29 cellular contexts compared by ENCODE assay signal in the genomic region with DNA sequence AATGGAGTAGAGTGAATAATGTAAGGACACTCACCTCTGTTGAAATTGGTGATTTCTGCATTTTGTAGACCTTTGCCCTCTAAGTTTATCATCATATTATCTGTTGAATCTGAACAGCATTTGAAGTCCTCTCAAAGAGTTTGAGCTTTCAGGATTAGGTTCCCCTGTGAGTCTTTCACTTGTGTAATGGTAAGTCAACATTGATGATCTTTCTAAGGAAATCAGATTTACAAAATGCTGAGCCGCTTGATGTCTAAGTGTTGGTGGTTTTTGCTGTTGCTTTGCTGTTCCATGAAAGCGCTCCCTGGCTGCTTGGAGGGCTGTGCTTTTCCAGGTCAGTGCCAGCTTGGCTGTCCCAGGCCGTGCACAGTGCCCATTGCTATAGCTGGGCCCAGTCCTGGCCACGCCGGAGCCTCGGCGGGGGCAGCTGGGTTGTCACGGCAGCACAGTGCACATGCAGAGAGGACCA. TPM values are rescaled to one million over a fixed set of nuclear protein-coding genes. Genes with fewer than 3 reads are reported as not detected.
DNase-seq lines count a peak whose midpoint lies in the region; ATAC-seq and TF ChIP-seq lines count a peak whose summit lies in the region.
"Had no signal": no experiment of that assay in that cellular context is flagged by ENCODE, and none has a peak within 500 bp of the region (broad histone marks: within the 10 kb centered on the region; RNA-seq: fewer than 3 reads in every experiment).

No MANE protein-coding gene starts in this region.

- H3K27ac ChIP-seq in H9 (ENCODE audit: insufficient read length, low read depth, low read length) (no peak overlapping the region), colonic mucosa (peak overlapping the region; percentile 87), lower lobe of right lung (peak overlapping the region; percentile 20), transverse colon (peak overlapping the region; percentile 72 to 89 (median 76)), RWPE1 (no peak overlapping the region), SK-N-SH (ENCODE audit: low read depth in 2 of 2, low read length in 1 of 2) (no peak overlapping the region)
- H3K27ac ChIP-seq: esophagus muscularis mucosa, Peyer's patch had no signal

- H3K4me1 ChIP-seq in H9 (ENCODE audit: insufficient read depth, low read length), result no peaks in the 10 kb centered on the region
- no peaks in the 10 kb centered on the region for H3K4me1 ChIP-seq in colonic mucosa
- H3K4me1 ChIP-seq in lower lobe of right lung, result peaks cover 28% of the 10 kb centered on the region
- H3K4me1 ChIP-seq in transverse colon, result peaks cover 0 to 45% (median 27%) of the 10 kb centered on the region in 4 donors
- no peaks in the 10 kb centered on the region for H3K4me1 ChIP-seq in SK-N-SH (ENCODE audit: control insufficient read depth in 1 of 2, insufficient read depth in 2 of 2, low read depth in 1 of 2, low read length in 1 of 2)

- no peak overlapping the region for H3K4me2 ChIP-seq in H9 (ENCODE audit: insufficient read depth, insufficient read length, low read length)
- H3K4me2 ChIP-seq in SK-N-SH, result no peak overlapping the region

- no peak overlapping the region for H3K4me3 Mint-ChIP-seq in H9
- H3K4me3 Mint-ChIP-seq: activated B cell treated with CpG ODN at 0.5 μM for 24 hours; activated T-cell treated with anti-CD3 and anti-CD28 coated beads, Interleukin-2, amount 50 U/mL, for 72 hours; central memory CD8-positive, alpha-beta T cell; HFFc6; IgD-negative memory B cell; naive thymus-derived CD4-positive, alpha-beta T cell; stimulated activated effector memory CD8-positive, alpha-beta T cell treated with anti-CD3 and anti-CD28 coated beads, Interleukin-12 subunit alpha, Interleukin-12 subunit beta, amount 100 ng/mL, for 72 hours had no signal

- H3K36me3 ChIP-seq in colonic mucosa (no peaks in the 10 kb centered on the region), lower lobe of right lung (peaks cover 54% of the 10 kb centered on the region), transverse colon (peaks cover 0 to 10% (median 2%) of the 10 kb centered on the region in 4 donors), SK-N-SH (replicated peaks in 1 of 2; ENCODE audit: control insufficient read depth in 1 of 2, insufficient read depth in 2 of 2, low read length in 1 of 2) (peaks cover 14 to 39% of the 10 kb centered on the region in 2 experiments)

- H2BK20ac ChIP-seq in H9 (ENCODE audit: low read depth, low read length, poor library complexity, severe bottlenecking), result no peak overlapping the region

- H2BK120ac ChIP-seq in H9 (ENCODE audit: low read depth, low read length, poor library complexity, severe bottlenecking), result no peak overlapping the region

- H3K9ac ChIP-seq in H9 (ENCODE audit: extremely low read depth, insufficient read length, low read length) (no peak overlapping the region), colonic mucosa (ENCODE audit: low read depth in 2 of 2, low read length in 2 of 2) (peak overlapping the region in 1 of 2 donors; percentile 27), SK-N-SH (no peak overlapping the region)

- H3K9me3 Mint-ChIP-seq in H9, result no peaks in the 10 kb centered on the region
- H3K9me3 Mint-ChIP-seq: activated B cell treated with CpG ODN at 0.5 μM for 24 hours; activated T-cell treated with anti-CD3 and anti-CD28 coated beads, Interleukin-2, amount 50 U/mL, for 72 hours; central memory CD8-positive, alpha-beta T cell; HFFc6; IgD-negative memory B cell; naive thymus-derived CD4-positive, alpha-beta T cell; stimulated activated effector memory CD8-positive, alpha-beta T cell treated with anti-CD3 and anti-CD28 coated beads, Interleukin-12 subunit alpha, Interleukin-12 subunit beta, amount 100 ng/mL, for 72 hours had no signal

- CTCF ChIA-PET in RWPE1 (lab: Yijun Ruan, JAX) (no interaction called here), SK-N-SH (lab: Yijun Ruan, JAX) (interaction anchor here (1.2 kb wide), 2 partner anchors 81 to 612 kb away, joined by 4 read pairs; no protein-coding TSS in a partner anchor)

- H3K4me3 ChIP-seq in colonic mucosa (no peak overlapping the region), lower lobe of right lung (no peak overlapping the region), transverse colon (no peak overlapping the region), SK-N-SH (ENCODE audit: low read depth in 2 of 2, low read length in 1 of 2) (no peak overlapping the region)
- H3K4me3 ChIP-seq: esophagus muscularis mucosa, Peyer's patch had no signal

- no peaks in the 10 kb centered on the region for H3K27me3 ChIP-seq in H9 (ENCODE audit: insufficient read depth, low read length)
- no peaks in the 10 kb centered on the region for H3K27me3 ChIP-seq in colonic mucosa
- no peaks in the 10 kb centered on the region for H3K27me3 ChIP-seq in lower lobe of right lung (ENCODE audit: low read depth)
- H3K27me3 ChIP-seq in transverse colon, result no peaks in the 10 kb centered on the region
- H3K27me3 ChIP-seq in SK-N-SH (ENCODE audit: insufficient read depth), result no peaks in the 10 kb centered on the region
- H3K27me3 ChIP-seq: esophagus muscularis mucosa, Peyer's patch had no signal

- TF ChIP-seq POLR2A in transverse colon (IDR thresholded peaks at IDR 0.05), result no peak

- DNase-seq in H9 (no peak), colonic mucosa (no peak), lower lobe of right lung (no peak), transverse colon (no peak), RWPE1 (ENCODE audit: low spot score) (no peak), SKM-1 treated with dmso at 0.1 percent for 144 hours (lab: John Stamatoyannopoulos, UW; ENCODE audit: unreplicated experiment) (no peak), SK-N-SH (no peak)
- no peak for DNase-seq in activated CD4-positive, alpha-beta T cell treated with anti-CD3 and anti-CD28 coated beads, Interleukin-2, amount 50 U/mL, for 1 hour
- DNase-seq: activated B cell treated with CpG ODN at 0.5 μM for 24 hours; activated CD4-positive, alpha-beta T cell treated with anti-CD3 and anti-CD28 coated beads, Interleukin-2, amount 50 U/mL, for 4 hours; activated naive CD4-positive, alpha-beta T cell treated with Interleukin-2 at 50 U/mL for 16 hours; activated T-cell treated with anti-CD3 and anti-CD28 coated beads, Interleukin-2, amount 50 U/mL, for 72 hours; DMS79 treated with DMSO at 0.1 percent for 48 hours; foreskin fibroblast; GF-D8; GOT3; HFFc6; naive thymus-derived CD4-positive, alpha-beta T cell; NCI-H1048; NCI-H82; Peyer's patch; T1000 had no signal

- no peak overlapping the region for H3K14ac ChIP-seq in H9 (ENCODE audit: insufficient read depth, low read length)

- H2AK5ac ChIP-seq in H9 (ENCODE audit: insufficient read length, low read length), result no peak overlapping the region

- H2BK5ac ChIP-seq in H9 (ENCODE audit: insufficient read length, low read length), result no peak overlapping the region

- TF ChIP-seq CTCF in H9 (conservative IDR thresholded peaks at IDR 0.05) (no peak), colonic mucosa (IDR thresholded peaks at IDR 0.05) (no peak), lower lobe of right lung (IDR thresholded peaks at IDR 0.05) (no peak), transverse colon (IDR thresholded peaks at IDR 0.05) (no peak), RWPE1 (conservative IDR thresholded peaks at IDR 0.05; ENCODE audit: low read depth) (no peak), SK-N-SH (IDR thresholded peaks at IDR 0.05) (no peak)

- 0 out of 7 replicates have a peak overlapping the region, but pooled peaks of 2 of the 3 experiments have one; percentile 36 to 68 for H3K27ac Mint-ChIP-seq in H9
- H3K27ac Mint-ChIP-seq: activated B cell treated with CpG ODN at 0.5 μM for 24 hours; activated T-cell treated with anti-CD3 and anti-CD28 coated beads, Interleukin-2, amount 50 U/mL, for 72 hours; HFFc6; IgD-negative memory B cell; naive thymus-derived CD4-positive, alpha-beta T cell; stimulated activated effector memory CD8-positive, alpha-beta T cell treated with anti-CD3 and anti-CD28 coated beads, Interleukin-12 subunit alpha, Interleukin-12 subunit beta, amount 100 ng/mL, for 72 hours had no signal

- TF ChIP-seq EP300 in transverse colon (IDR thresholded peaks at IDR 0.05; ENCODE audit: low read depth) (no peak), SK-N-SH (IDR thresholded peaks at IDR 0.05; ENCODE audit: borderline replicate concordance in 1 of 2, low read depth in 1 of 2, low read length in 1 of 2) (no peak)

- H3K9me3 ChIP-seq in H9 (ENCODE audit: control insufficient read depth, low read depth, low read length) (no peaks in the 10 kb centered on the region), colonic mucosa (no peaks in the 10 kb centered on the region), lower lobe of right lung (no peaks in the 10 kb centered on the region), transverse colon (no peaks in the 10 kb centered on the region), SK-N-SH (no peaks in the 10 kb centered on the region)
- H3K9me3 ChIP-seq: esophagus muscularis mucosa, Peyer's patch had no signal

- H3K9me2 ChIP-seq in SK-N-SH, result no peaks in the 10 kb centered on the region

- no peaks in the 10 kb centered on the region for H3K79me2 ChIP-seq in H9 (ENCODE audit: insufficient read depth, low read length)
- H3K79me2 ChIP-seq in SK-N-SH (ENCODE audit: insufficient read depth), result no peaks in the 10 kb centered on the region

- H4K91ac ChIP-seq in H9 (ENCODE audit: insufficient read length, low read depth, low read length), result no peak overlapping the region

- H4K8ac ChIP-seq in H9 (replicated peaks; ENCODE audit: insufficient read length, low read depth, low read length), result no peak overlapping the region

- H3K23me2 ChIP-seq in H9 (ENCODE audit: insufficient read length, low read depth, low read length, poor library complexity, severe bottlenecking), result no peaks in the 10 kb centered on the region

- intact Hi-C loops in colonic mucosa (cut with DNase I), result no loop called here
- intact Hi-C loops in lower lobe of right lung (cut with DNase I), result no loop called here
- intact Hi-C loops in transverse colon (cut with DNase I; ENCODE audit: low total_unique reads), result no loop called here

- no peaks in the 10 kb centered on the region for H3K27me3 Mint-ChIP-seq in H9 (ENCODE audit: low read depth)
- H3K27me3 Mint-ChIP-seq: activated B cell treated with CpG ODN at 0.5 μM for 24 hours; central memory CD8-positive, alpha-beta T cell; IgD-negative memory B cell had no signal

- H3K4ac ChIP-seq in H9 (ENCODE audit: low read depth, low read length), result no peak overlapping the region

- no peak overlapping the region for H3K18ac ChIP-seq in H9 (ENCODE audit: insufficient read length, low read depth, low read length)

- no peak for TF ChIP-seq RAD21 in SK-N-SH (IDR thresholded peaks at IDR 0.05; ENCODE audit: low read length)

- H3K79me1 ChIP-seq in H9 (ENCODE audit: insufficient read depth, low read depth, low read length, poor library complexity, severe bottlenecking), result no peaks in the 10 kb centered on the region

- H3K4me1 Mint-ChIP-seq in H9, result peaks cover 0 to under 1% of the 10 kb centered on the region in 2 experiments; a peak in 1 of 4 replicates
- H3K4me1 Mint-ChIP-seq: activated B cell treated with CpG ODN at 0.5 μM for 24 hours; central memory CD8-positive, alpha-beta T cell; stimulated activated effector memory CD8-positive, alpha-beta T cell treated with anti-CD3 and anti-CD28 coated beads, Interleukin-12 subunit alpha, Interleukin-12 subunit beta, amount 100 ng/mL, for 72 hours had no signal

- in situ Hi-C loops in transverse colon (cut with MboI; ENCODE audit: low pct_ligation_motif_present in 1 of 4, low pct_unique_long_range_greater_than_20kb in 1 of 4, low sequenced_read_pairs in 3 of 4), result no loop called here

- H2BK12ac ChIP-seq in H9 (ENCODE audit: insufficient read length, low read depth, low read length), result no peak overlapping the region

- H2BK15ac ChIP-seq in H9 (ENCODE audit: low read depth, low read length), result no peak overlapping the region

- POLR2A ChIA-PET in RWPE1 (lab: Yijun Ruan, JAX; ENCODE audit: low non-redundant PET) (no interaction called here), SK-N-SH (lab: Yijun Ruan, JAX) (no interaction called here)

- no peak overlapping the region for H4K5ac ChIP-seq in H9 (ENCODE audit: insufficient read length, low read depth, low read length)

- WGBS in H9 (ENCODE audit: extremely low coverage, insufficient read length, low lambda C conversion rate), result no CpG with 5 or more reads among the region's 8 CpGs
- WGBS in transverse colon (ENCODE audit: low coverage in 1 of 2), 2 donors, result 87 to 100% methylated on average over 5 to 8 of the region's 8 CpGs
- 98% methylated on average over 6 of the region's 8 CpGs for WGBS in SK-N-SH (ENCODE audit: low lambda C conversion rate)

- ATAC-seq in lower lobe of right lung, result no peak
- ATAC-seq: activated T-cell treated with anti-CD3 and anti-CD28 coated beads, Interleukin-2, amount 50 U/mL, for 72 hours; naive thymus-derived CD4-positive, alpha-beta T cell; stimulated activated effector memory CD8-positive, alpha-beta T cell treated with anti-CD3 and anti-CD28 coated beads, Interleukin-12 subunit alpha, Interleukin-12 subunit beta, amount 100 ng/mL, for 72 hours had no signal

- H3F3A ChIP-seq in SK-N-SH (replicated peaks; ENCODE audit: insufficient read depth), result no peaks in the 10 kb centered on the region

- H3K36me3 Mint-ChIP-seq in H9 (ENCODE audit: insufficient read depth in 1 of 3, low read depth in 3 of 3), result peaks cover 29 to 63% (median 55%) of the 10 kb centered on the region in 3 experiments

- H3K56ac ChIP-seq in H9 (ENCODE audit: insufficient read length, low read depth, low read length), result no peak overlapping the region

- H4K20me1 ChIP-seq in H9 (ENCODE audit: control insufficient read depth, insufficient read depth, insufficient read length) (no peaks in the 10 kb centered on the region), SK-N-SH (ENCODE audit: insufficient read depth) (no peaks in the 10 kb centered on the region)

- no peak overlapping the region for H3T11ph ChIP-seq in H9 (ENCODE audit: low read length)

- H2AFZ ChIP-seq in H9 (ENCODE audit: low read length), result no peak overlapping the region
- no peak overlapping the region for H2AFZ ChIP-seq in SK-N-SH (ENCODE audit: low read depth)

- no peak overlapping the region for H3K23ac ChIP-seq in H9 (ENCODE audit: insufficient read length, low read depth, low read length)

RNA-seq across cellular contexts. Expression of a gene that starts 33.8 kb away (rescaled TPM):
- total RNA-seq in H9 (2021) (0.22 and 0.59 TPM in 2 replicates), colonic mucosa (under 1 TPM in 1 of 2 donors, not detected in 1; 0.21 TPM), lower lobe of right lung (0.56 TPM), transverse colon (not detected)
- polyA plus RNA-seq in SK-N-SH (2012; rRNA removed), result not detected in 2 replicates
- polyA plus RNA-seq in SK-N-SH (2012; cell fraction: cytosol; rRNA removed), result not detected in 2 replicates
- polyA plus RNA-seq in SK-N-SH (2012; cell fraction: nucleus; rRNA removed), result 0.29 TPM in 1 of 2 replicates, not detected in the other
- total RNA-seq: activated B cell treated with CpG ODN at 0.5 μM for 24 hours, HFFc6, NCI-H460, Peyer's patch, pulmonary artery endothelial cell, urinary bladder had no signal
- polyA plus RNA-seq: IgD-negative memory B cell; naive thymus-derived CD4-positive, alpha-beta T cell had no signal

Comparison
In these comparisons a context has a peak if more than half of its experiments do, and no peak if none do; other contexts are left out.
1. H3K27ac ChIP-seq: peak in colonic mucosa (single experiment), lower lobe of right lung (single experiment) and transverse colon (4 of 4); none in H9 (single experiment), RWPE1 (single experiment) and SK-N-SH (0 of 2).